ENCODE assay signal across 9 cellular contexts in genomic region chr1:16914928-16915626, GRCh38. TPM values are rescaled to one million over a fixed set of nuclear protein-coding genes. Genes with fewer than 3 reads are reported as not detected.
DNase-seq lines count a peak whose midpoint lies in the region; ATAC-seq and TF ChIP-seq lines count a peak whose summit lies in the region.
"Not testable (repeated sequence)": the region's sequence is repeated elsewhere in the genome, so short reads cannot be mapped to it uniquely, and the experiment has no call there.
"Had no signal": no experiment of that assay in that cellular context is flagged by ENCODE, and none has a peak within 500 bp of the region (broad histone marks: within the 10 kb centered on the region; RNA-seq: fewer than 3 reads in every experiment).

No MANE protein-coding gene starts in this region.

- not testable (repeated sequence) for H3K9me3 Mint-ChIP-seq in activated T-cell treated with anti-CD3 and anti-CD28 coated beads, Interleukin-2, amount 50 U/mL, for 4 hours; central memory CD8-positive, alpha-beta T cell; natural killer cell treated with Interleukin-12 subunit alpha and Interleukin-12 subunit beta and Interleukin-15 and Interleukin-18, amount 100 ng/mL, for 72 hours; stimulated activated naive CD8-positive, alpha-beta T cell treated with anti-CD3 and anti-CD28 coated beads, Interleukin-15, amount 100 ng/mL, for 72 hours

- peak overlapping the region; percentile 81; the same call in 1 of the 2 replicates for H3K9ac ChIP-seq in OCI-LY3 (ENCODE audit: low read length)

- peaks cover 34% of the 10 kb centered on the region for H3K4me1 Mint-ChIP-seq in activated T-cell treated with anti-CD3 and anti-CD28 coated beads, Interleukin-2, amount 50 U/mL, for 4 hours (ENCODE audit: low read depth)
- peaks cover 21% of the 10 kb centered on the region for H3K4me1 Mint-ChIP-seq in central memory CD8-positive, alpha-beta T cell
- peaks cover 24 to 28% of the 10 kb centered on the region in 2 donors for H3K4me1 Mint-ChIP-seq in natural killer cell treated with Interleukin-12 subunit alpha and Interleukin-12 subunit beta and Interleukin-15 and Interleukin-18, amount 100 ng/mL, for 72 hours (ENCODE audit: low read depth in 2 of 2)
- peaks cover 55% of the 10 kb centered on the region for H3K4me1 Mint-ChIP-seq in stimulated activated naive CD8-positive, alpha-beta T cell treated with anti-CD3 and anti-CD28 coated beads, Interleukin-15, amount 100 ng/mL, for 72 hours

- not testable (repeated sequence) for H3K4me1 ChIP-seq in OCI-LY3 (ENCODE audit: low read length)
- H3K4me1 ChIP-seq in left ventricle myocardium inferior, result peaks cover 18% of the 10 kb centered on the region

- intact Hi-C loops in left ventricle myocardium inferior (cut with micrococcal nuclease), result not testable (repeated sequence)

- H3K27ac Mint-ChIP-seq in central memory CD8-positive, alpha-beta T cell (ENCODE audit: low read depth), result peak overlapping the region; percentile 57
- H3K27ac Mint-ChIP-seq in natural killer cell treated with Interleukin-12 subunit alpha and Interleukin-12 subunit beta and Interleukin-15 and Interleukin-18, amount 100 ng/mL, for 72 hours, result peak overlapping the region; percentile 58 to 73
- H3K27ac Mint-ChIP-seq in stimulated activated naive CD8-positive, alpha-beta T cell treated with anti-CD3 and anti-CD28 coated beads, Interleukin-15, amount 100 ng/mL, for 72 hours, result peak overlapping the region; percentile 61 to 90

- H3K4me3 ChIP-seq in AG10803 (ENCODE audit: low read length), result peak overlapping the region; percentile 73
- H3K4me3 ChIP-seq in H7 (ENCODE audit: insufficient read depth, low read depth, low read length), result peak overlapping the region; percentile 94
- H3K4me3 ChIP-seq in OCI-LY3 (ENCODE audit: low read length), result peak overlapping the region; percentile 91
- peak overlapping the region; percentile 93 for H3K4me3 ChIP-seq in left ventricle myocardium inferior

- H3K36me3 ChIP-seq in H7 (replicated peaks; ENCODE audit: control insufficient read depth, insufficient read depth, low read length); OCI-LY3 (replicated peaks; ENCODE audit: low read depth, low read length); left ventricle myocardium inferior: not testable (repeated sequence)

- not testable (repeated sequence) for H3K27ac ChIP-seq in OCI-LY3 (ENCODE audit: low read length)
- H3K27ac ChIP-seq in left ventricle myocardium inferior (replicated peaks), result peak overlapping the region; percentile 90

- not testable (repeated sequence) for H3K9me3 ChIP-seq in OCI-LY3 (ENCODE audit: insufficient read depth, low read length); left ventricle myocardium inferior (replicated peaks)

- H3K36me3 Mint-ChIP-seq in activated T-cell treated with anti-CD3 and anti-CD28 coated beads, Interleukin-2, amount 50 U/mL, for 4 hours (ENCODE audit: insufficient read depth); central memory CD8-positive, alpha-beta T cell (ENCODE audit: insufficient read depth); natural killer cell treated with Interleukin-12 subunit alpha and Interleukin-12 subunit beta and Interleukin-15 and Interleukin-18, amount 100 ng/mL, for 72 hours: not testable (repeated sequence)

- not testable (repeated sequence) for H3K79me2 ChIP-seq in OCI-LY3 (ENCODE audit: low read length)

- not testable (repeated sequence) for H2AFZ ChIP-seq in OCI-LY3 (ENCODE audit: low read depth, low read length)

- ATAC-seq in activated T-cell treated with anti-CD3 and anti-CD28 coated beads, Interleukin-2, amount 50 U/mL, for 4 hours; central memory CD8-positive, alpha-beta T cell (replicated peaks; ENCODE audit: extremely low read depth, poor library complexity, severe bottlenecking); natural killer cell treated with Interleukin-12 subunit alpha and Interleukin-12 subunit beta and Interleukin-15 and Interleukin-18, amount 100 ng/mL, for 72 hours; stimulated activated naive CD8-positive, alpha-beta T cell treated with anti-CD3 and anti-CD28 coated beads, Interleukin-15, amount 100 ng/mL, for 72 hours: not testable (repeated sequence)

- not testable (repeated sequence) for DNase-seq in AG10803 (ENCODE audit: low read depth); activated T-cell treated with anti-CD3 and anti-CD28 coated beads, Interleukin-2, amount 50 U/mL, for 4 hours; central memory CD8-positive, alpha-beta T cell (ENCODE audit: low spot score in 2 of 2); natural killer cell treated with Interleukin-12 subunit alpha and Interleukin-12 subunit beta and Interleukin-15 and Interleukin-18, amount 100 ng/mL, for 72 hours (ENCODE audit: low spot score); stimulated activated naive CD8-positive, alpha-beta T cell treated with anti-CD3 and anti-CD28 coated beads, Interleukin-15, amount 100 ng/mL, for 72 hours
- DNase-seq in H7 (peak; percentile 57), left ventricle myocardium inferior (peak; percentile 11)

- not testable (repeated sequence) for TF ChIP-seq CTCF in AG10803 (conservative IDR thresholded peaks at IDR 0.05; ENCODE audit: low read length); OCI-LY3 (IDR thresholded peaks at IDR 0.05; ENCODE audit: low read depth, low read length); left ventricle myocardium inferior (IDR thresholded peaks at IDR 0.05; ENCODE audit: borderline replicate concordance)

- not testable (repeated sequence) for H3K27me3 ChIP-seq in H7 (ENCODE audit: control insufficient read depth, insufficient read depth, low read length); OCI-LY3 (ENCODE audit: low read depth, low read length); left ventricle myocardium inferior (ENCODE audit: low read depth)

- H4K20me1 ChIP-seq in OCI-LY3 (ENCODE audit: insufficient read depth, low read length), result not testable (repeated sequence)

- H3K27me3 Mint-ChIP-seq in activated T-cell treated with anti-CD3 and anti-CD28 coated beads, Interleukin-2, amount 50 U/mL, for 4 hours (ENCODE audit: low read depth); central memory CD8-positive, alpha-beta T cell; natural killer cell treated with Interleukin-12 subunit alpha and Interleukin-12 subunit beta and Interleukin-15 and Interleukin-18, amount 100 ng/mL, for 72 hours; stimulated activated naive CD8-positive, alpha-beta T cell treated with anti-CD3 and anti-CD28 coated beads, Interleukin-15, amount 100 ng/mL, for 72 hours: not testable (repeated sequence)

- peak overlapping the region; percentile 89 for H3K4me3 Mint-ChIP-seq in activated T-cell treated with anti-CD3 and anti-CD28 coated beads, Interleukin-2, amount 50 U/mL, for 4 hours
- peak overlapping the region; percentile 80 for H3K4me3 Mint-ChIP-seq in central memory CD8-positive, alpha-beta T cell
- H3K4me3 Mint-ChIP-seq in natural killer cell treated with Interleukin-12 subunit alpha and Interleukin-12 subunit beta and Interleukin-15 and Interleukin-18, amount 100 ng/mL, for 72 hours, result peak overlapping the region; percentile 93
- peak overlapping the region; percentile 91 to 98 for H3K4me3 Mint-ChIP-seq in stimulated activated naive CD8-positive, alpha-beta T cell treated with anti-CD3 and anti-CD28 coated beads, Interleukin-15, amount 100 ng/mL, for 72 hours

- H3K4me2 ChIP-seq in OCI-LY3 (ENCODE audit: low read length), result peak overlapping the region; percentile 75

RNA-seq across cellular contexts. Expression of gene CROCC, which starts 6.7 kb away (rescaled TPM):
- 59.5 and 92.3 TPM in 2 replicates for total RNA-seq in H7 (2014; rRNA removed; shearing (Covaris generic))
- total RNA-seq in activated T-cell treated with anti-CD3 and anti-CD28 coated beads, Interleukin-2, amount 50 U/mL, for 4 hours, result 10 to 100 TPM; 20.0 to 24.7 (median 20.3) TPM
- total RNA-seq in left ventricle myocardium inferior, result 8.9 TPM
- 10 to 100 TPM; 21.0 to 29.3 TPM for total RNA-seq in natural killer cell treated with Interleukin-12 subunit alpha and Interleukin-12 subunit beta and Interleukin-15 and Interleukin-18, amount 100 ng/mL, for 72 hours

RNA-seq across cellular contexts. Expression of gene RNU1-2, which starts 19.3 kb away (rescaled TPM):
- under 0.01 TPM in 2 replicates for total RNA-seq in H7 (2014; rRNA removed; shearing (Covaris generic))
- total RNA-seq in activated T-cell treated with anti-CD3 and anti-CD28 coated beads, Interleukin-2, amount 50 U/mL, for 4 hours, result 1,000 to 10,000 TPM; 1,321 to 1,622 (median 1,616) TPM
- total RNA-seq in left ventricle myocardium inferior, result 6,072 TPM
- total RNA-seq in natural killer cell treated with Interleukin-12 subunit alpha and Interleukin-12 subunit beta and Interleukin-15 and Interleukin-18, amount 100 ng/mL, for 72 hours, result 1,000 to 10,000 TPM; 1,591 to 3,879 TPM
- total RNA-seq: LHCN-M2 had no signal

Comparison
In these comparisons a context has a peak if more than half of its experiments do, and no peak if none do; other contexts are left out.
1. RNA of gene RNU1-2, which starts 19.3 kb away (total RNA-seq): 6,072 TPM in left ventricle myocardium inferior (single experiment), 1,591 to 3,879 TPM in natural killer cell treated with Interleukin-12 subunit alpha and Interleukin-12 subunit beta and Interleukin-15 and Interleukin-18, amount 100 ng/mL, for 72 hours and 1,321 to 1,622 TPM in activated T-cell treated with anti-CD3 and anti-CD28 coated beads, Interleukin-2, amount 50 U/mL, for 4 hours; under 0.01 TPM in H7; every median in the first group is over 1,000 times any median in the second.
2. Peak in every context shown above with its lines, with median percentiles within 50 percentile points of each other: H3K4me3 ChIP-seq, H3K4me3 Mint-ChIP-seq and H3K27ac Mint-ChIP-seq.